ENCODE assay signal across 8 cellular contexts in genomic region chr18:76491801-76492668, GRCh38. TPM values are rescaled to one million over a fixed set of nuclear protein-coding genes. Genes with fewer than 3 reads are reported as not detected.
DNase-seq lines count a peak whose midpoint lies in the region; ATAC-seq and TF ChIP-seq lines count a peak whose summit lies in the region.

No MANE protein-coding gene starts in this region.

- WGBS in H9 (ENCODE audit: extremely low coverage, insufficient read length, low lambda C conversion rate) = no CpG with 5 or more reads among the region's 67 CpGs
- WGBS in iPS DF 6.9 (ENCODE audit: insufficient coverage, insufficient read length) = no CpG with 5 or more reads among the region's 67 CpGs

- H2BK12ac ChIP-seq in H9 (ENCODE audit: insufficient read length, low read depth, low read length) = no peak overlapping the region

- H3T11ph ChIP-seq in H9 (ENCODE audit: low read length) = no peak overlapping the region

- H2AFZ ChIP-seq in H9 (ENCODE audit: low read length) (no peak overlapping the region), OCI-LY1 (ENCODE audit: low read length) (0 out of 2 replicates have a peak overlapping the region, but pooled peaks have one; percentile 38)

- no peak overlapping the region for H4K5ac ChIP-seq in H9 (ENCODE audit: insufficient read length, low read depth, low read length)

- H2BK20ac ChIP-seq in H9 (ENCODE audit: low read depth, low read length, poor library complexity, severe bottlenecking) = no peak overlapping the region

- no peak overlapping the region for H4K8ac ChIP-seq in H9 (replicated peaks; ENCODE audit: insufficient read length, low read depth, low read length)

- H3F3A ChIP-seq in OCI-LY1 (ENCODE audit: insufficient read depth, low read length) = no peaks in the 10 kb centered on the region

- H4K91ac ChIP-seq in H9 (ENCODE audit: insufficient read length, low read depth, low read length) = no peak overlapping the region

- CTCF ChIA-PET in CD8-positive, alpha-beta T cell (lab: Charles Lee) = interaction anchor here (1.1 kb wide), 1 partner anchor 93 kb away, joined by 6 read pairs; no protein-coding TSS in a partner anchor

- no peak overlapping the region for H2BK5ac ChIP-seq in H9 (ENCODE audit: insufficient read length, low read length)

- H3K14ac ChIP-seq in H9 (ENCODE audit: insufficient read depth, low read length) = peak overlapping the region; percentile 51; the same call in 1 of the 2 replicates

- H3K36me3 ChIP-seq in CD8-positive, alpha-beta T cell (ENCODE audit: insufficient read depth, low read length) = no peaks in the 10 kb centered on the region
- H3K36me3 ChIP-seq in OCI-LY1 (ENCODE audit: insufficient read depth, low read length) (no peaks in the 10 kb centered on the region), ascending aorta (no peaks in the 10 kb centered on the region), iPS DF 6.9 (ENCODE audit: control insufficient read depth, insufficient read depth, low read length) (no peaks in the 10 kb centered on the region)

- peaks cover 37% of the 10 kb centered on the region for H3K4me1 Mint-ChIP-seq in CD8-positive, alpha-beta T cell (ENCODE audit: low read depth)
- H3K4me1 Mint-ChIP-seq in H9 = peaks cover 44 to 47% of the 10 kb centered on the region in 2 experiments

- ATAC-seq in CD8-positive, alpha-beta T cell = no peak
- ATAC-seq in sciatic nerve = peak; percentile 46

- H3K27me3 ChIP-seq in CD8-positive, alpha-beta T cell (ENCODE audit: insufficient read depth, low read length) = no peaks in the 10 kb centered on the region
- peaks cover 5% of the 10 kb centered on the region; the same call in 1 of the 2 replicates for H3K27me3 ChIP-seq in H9 (ENCODE audit: insufficient read depth, low read length)
- H3K27me3 ChIP-seq in OCI-LY1 (ENCODE audit: insufficient read depth, low read length) = no peaks in the 10 kb centered on the region
- no peaks in the 10 kb centered on the region for H3K27me3 ChIP-seq in ascending aorta
- peaks cover 5% of the 10 kb centered on the region; the same call in 1 of the 2 replicates for H3K27me3 ChIP-seq in iPS DF 6.9 (ENCODE audit: control insufficient read depth, insufficient read depth, low read length)

- peak overlapping the region; percentile 92 for H3K4me3 Mint-ChIP-seq in CD8-positive, alpha-beta T cell
- H3K4me3 Mint-ChIP-seq in H9 = peak overlapping the region; percentile 79 to 84

- no peak overlapping the region for H3K4ac ChIP-seq in H9 (ENCODE audit: low read depth, low read length)

- peaks cover 37% of the 10 kb centered on the region for H3K23me2 ChIP-seq in H9 (ENCODE audit: insufficient read length, low read depth, low read length, poor library complexity, severe bottlenecking)

- H2AK5ac ChIP-seq in H9 (ENCODE audit: insufficient read length, low read length) = no peak overlapping the region

- H3K27me3 Mint-ChIP-seq in CD8-positive, alpha-beta T cell (ENCODE audit: low read depth) = peaks cover 24% of the 10 kb centered on the region
- H3K27me3 Mint-ChIP-seq in H9 (ENCODE audit: low read depth) = peaks cover 54% of the 10 kb centered on the region

- peak in 3 of 7 experiments; percentile 18 to 59 (median 26) for DNase-seq in CD8-positive, alpha-beta T cell
- DNase-seq in H9 (peak; percentile 62), ascending aorta (ENCODE audit: low spot score in 2 of 2) (peak in 1 of 2 donors; percentile 83), iPS DF 6.9 (ENCODE audit: low read depth, low spot score) (no peak), sciatic nerve (ENCODE audit: low spot score) (peak; percentile 80), SKM-1 (lab: John Stamatoyannopoulos, UW; ENCODE audit: unreplicated experiment) (no peak), SIG-M5 (lab: John Stamatoyannopoulos, UW) (no peak)

- peak overlapping the region; percentile 49 for H3K18ac ChIP-seq in H9 (ENCODE audit: insufficient read length, low read depth, low read length)

- H3K56ac ChIP-seq in H9 (ENCODE audit: insufficient read length, low read depth, low read length) = no peak overlapping the region

- H3K4me2 ChIP-seq in H9 (ENCODE audit: insufficient read depth, insufficient read length, low read length) (peak overlapping the region; percentile 79), OCI-LY1 (ENCODE audit: low read length) (peak overlapping the region; percentile 80)

- H3K36me3 Mint-ChIP-seq in CD8-positive, alpha-beta T cell = peaks cover 4% of the 10 kb centered on the region
- H3K36me3 Mint-ChIP-seq in H9 (ENCODE audit: insufficient read depth in 1 of 3, low read depth in 3 of 3) = no peaks in the 10 kb centered on the region

- H3K23ac ChIP-seq in H9 (ENCODE audit: insufficient read length, low read depth, low read length) = no peak overlapping the region

- H2BK120ac ChIP-seq in H9 (ENCODE audit: low read depth, low read length, poor library complexity, severe bottlenecking) = no peak overlapping the region

- TF ChIP-seq CTCF in CD8-positive, alpha-beta T cell (IDR thresholded peaks at IDR 0.05) = no peak
- no peak for TF ChIP-seq CTCF in H9 (conservative IDR thresholded peaks at IDR 0.05)
- TF ChIP-seq CTCF in OCI-LY1 (IDR thresholded peaks at IDR 0.05; ENCODE audit: low read length) = no peak
- no peak for TF ChIP-seq CTCF in ascending aorta (IDR thresholded peaks at IDR 0.05)

- H3K9ac ChIP-seq in H9 (ENCODE audit: extremely low read depth, insufficient read length, low read length) (peak overlapping the region; percentile 2), OCI-LY1 (ENCODE audit: low read length) (peak overlapping the region; percentile 72)

- peak overlapping the region; percentile 99 for H3K4me3 ChIP-seq in CD8-positive, alpha-beta T cell (ENCODE audit: low read depth, low read length)
- H3K4me3 ChIP-seq in OCI-LY1 (ENCODE audit: low read depth, low read length, poor library complexity, severe bottlenecking) (peak overlapping the region; percentile 94), ascending aorta (peak overlapping the region; percentile 67 to 78), iPS DF 6.9 (ENCODE audit: low read length) (peak overlapping the region; percentile 59; the same call in 1 of the 2 replicates)

- H2BK15ac ChIP-seq in H9 (ENCODE audit: low read depth, low read length) = no peak overlapping the region

- H3K9me3 ChIP-seq in CD8-positive, alpha-beta T cell (ENCODE audit: low read length) = no peaks in the 10 kb centered on the region
- H3K9me3 ChIP-seq in H9 (ENCODE audit: control insufficient read depth, low read depth, low read length) (no peaks in the 10 kb centered on the region), OCI-LY1 (ENCODE audit: low read length) (no peaks in the 10 kb centered on the region), ascending aorta (no peaks in the 10 kb centered on the region), iPS DF 6.9 (ENCODE audit: control insufficient read depth, insufficient read depth, low read length) (no peaks in the 10 kb centered on the region)

- peak overlapping the region; percentile 66 for H3K27ac ChIP-seq in CD8-positive, alpha-beta T cell (ENCODE audit: low read depth, low read length)
- no peak overlapping the region for H3K27ac ChIP-seq in H9 (ENCODE audit: insufficient read length, low read depth, low read length)
- H3K27ac ChIP-seq in OCI-LY1 (ENCODE audit: low read depth, low read length, poor library complexity, severe bottlenecking) = peak overlapping the region; percentile 92
- peak overlapping the region; percentile 67 to 72 for H3K27ac ChIP-seq in ascending aorta
- H3K27ac ChIP-seq in iPS DF 6.9 (ENCODE audit: low read length) = no peak overlapping the region

- H3K4me1 ChIP-seq in CD8-positive, alpha-beta T cell (ENCODE audit: insufficient read depth, low read length) = peaks cover 19% of the 10 kb centered on the region
- H3K4me1 ChIP-seq in H9 (ENCODE audit: insufficient read depth, low read length) (peaks cover 8% of the 10 kb centered on the region), OCI-LY1 (ENCODE audit: insufficient read depth, low read length, severe bottlenecking) (peaks cover 51% of the 10 kb centered on the region), ascending aorta (peaks cover 6 to 7% of the 10 kb centered on the region in 2 donors), iPS DF 6.9 (ENCODE audit: control insufficient read depth, insufficient read depth, low read length) (peaks cover 7% of the 10 kb centered on the region)

- intact Hi-C loops in CD8-positive, alpha-beta T cell (cut with DNase I, micrococcal nuclease) = loop anchor here (2.0 to 10.0 kb wide), 7 partner anchors 41 to 1995 kb away; partner anchors contain the start of genes CNDP2 (in 2 of the 2), ZNF407 (in 2 of the 2) and TSHZ1 (in 1 of the 2)
- intact Hi-C loops in ascending aorta (cut with DNase I) = loop anchor here (2.0 to 10.0 kb wide), 6 partner anchors 15 to 1997 kb away; partner anchors contain the start of genes CNDP2, TSHZ1, ZNF236 and ZNF407
- intact Hi-C loops in sciatic nerve (cut with DNase I) = no loop called here

- H4K20me1 ChIP-seq in H9 (ENCODE audit: control insufficient read depth, insufficient read depth, insufficient read length) = no peaks in the 10 kb centered on the region
- H4K20me1 ChIP-seq in OCI-LY1 (ENCODE audit: insufficient read depth, low read length) = no peaks in the 10 kb centered on the region

- no peaks in the 10 kb centered on the region for H3K9me3 Mint-ChIP-seq in CD8-positive, alpha-beta T cell
- no peaks in the 10 kb centered on the region; a peak in 1 of 5 replicates for H3K9me3 Mint-ChIP-seq in H9

- no peaks in the 10 kb centered on the region for H3K79me1 ChIP-seq in H9 (ENCODE audit: insufficient read depth, low read depth, low read length, poor library complexity, severe bottlenecking)

- peak overlapping the region; percentile 87 for H3K27ac Mint-ChIP-seq in CD8-positive, alpha-beta T cell
- H3K27ac Mint-ChIP-seq in H9 = peak overlapping the region in 2 of 3 experiments; percentile 95 to 96; a peak in 5 of 7 replicates

- POLR2A ChIA-PET in CD8-positive, alpha-beta T cell (lab: Charles Lee) = interaction anchor here (1.1 kb wide), 1 partner anchor 229 kb away, joined by 5 read pairs; no protein-coding TSS in a partner anchor

- H3K9me2 ChIP-seq in OCI-LY1 (ENCODE audit: low read depth, low read length) = no peaks in the 10 kb centered on the region

- H3K79me2 ChIP-seq in H9 (ENCODE audit: insufficient read depth, low read length) (no peaks in the 10 kb centered on the region), OCI-LY1 (ENCODE audit: insufficient read depth, low read length) (peaks cover 25% of the 10 kb centered on the region)

RNA-seq across cellular contexts. Expression of gene ZNF516, which starts 3.0 kb away (rescaled TPM):
- total RNA-seq in CD8-positive, alpha-beta T cell = 10 to 100 TPM; 19.5 to 19.6 TPM
- total RNA-seq in H9 (2021) = 22.6 and 22.7 TPM in 2 replicates
- 21.6 TPM for total RNA-seq in ascending aorta
- total RNA-seq in sciatic nerve = 53.5 TPM

Comparison
In these comparisons a context has a peak if more than half of its experiments do, and no peak if none do; other contexts are left out.
1. DNase-seq: peak in H9 (single experiment) and sciatic nerve (single experiment); none in iPS DF 6.9 (single experiment), SKM-1 (single experiment) and SIG-M5 (single experiment).
2. H3K27ac ChIP-seq: peak in CD8-positive, alpha-beta T cell (single experiment), OCI-LY1 (single experiment) and ascending aorta (2 of 2); none in H9 (single experiment) and iPS DF 6.9 (single experiment).
3. Peak in every context shown above with its lines, with median percentiles within 50 percentile points of each other: H3K4me3 ChIP-seq.